Comparison of ENCODE assay signal across 9 cellular contexts in the genomic region with DNA sequence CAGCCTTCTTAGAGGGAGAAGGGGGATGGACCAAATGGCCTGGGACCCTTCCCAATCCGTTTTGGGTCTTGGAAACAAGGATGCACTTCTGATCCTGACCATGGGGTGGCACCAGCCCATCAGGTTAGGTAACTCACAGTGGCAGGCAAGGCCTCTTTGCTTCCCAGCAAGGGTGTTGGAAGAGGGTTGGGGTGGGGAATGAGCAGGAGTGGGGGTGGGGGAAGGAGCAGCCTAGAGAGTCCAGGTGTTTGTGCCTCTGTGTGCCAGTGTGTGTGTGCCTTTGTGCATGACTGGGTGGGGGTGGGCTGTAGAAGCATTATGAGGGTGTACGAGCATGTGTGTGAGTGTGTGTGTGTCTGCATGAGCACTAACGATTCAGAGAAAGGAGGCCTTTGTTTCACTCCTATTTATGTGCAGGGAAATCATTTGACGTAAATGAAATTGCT.
DNase-seq lines count a peak whose midpoint lies in the region; ATAC-seq and TF ChIP-seq lines count a peak whose summit lies in the region.
"Had no signal": no experiment of that assay in that cellular context is flagged by ENCODE, and none has a peak within 500 bp of the region (broad histone marks: within the 10 kb centered on the region; RNA-seq: fewer than 3 reads in every experiment).

No MANE protein-coding gene starts in this region.

- TF ChIP-seq EP300 in ovary (IDR thresholded peaks at IDR 0.05), result no peak

- H2AFZ ChIP-seq in IMR-90 (replicated peaks; ENCODE audit: low read length, poor library complexity), result no peak overlapping the region

- H3K79me1 ChIP-seq in IMR-90 (ENCODE audit: low read depth in 1 of 2, low read length in 2 of 2), result no peaks in the 10 kb centered on the region

- in situ Hi-C loops in IMR-90 (cut with MboI; ENCODE audit: low sequenced_read_pairs), result no loop called here

- H3K14ac ChIP-seq in IMR-90 (replicated peaks; ENCODE audit: low read depth, low read length), result no peak overlapping the region

- 0% methylated on average over 1 of the region's 4 CpGs; no CpG with 5 or more reads in 1 of the 2 experiments for WGBS in IMR-90 (ENCODE audit: extremely low coverage in 2 of 2, insufficient read length in 1 of 2), 2 experiments
- 51 to 56% (median 53%) methylated on average over 4 of the region's 4 CpGs for WGBS in ovary, 3 donors

- H3K27ac Mint-ChIP-seq in activated T-cell treated with anti-CD3 and anti-CD28 coated beads, Interleukin-2, amount 50 U/mL, for 72 hours, result no peak overlapping the region
- H3K27ac Mint-ChIP-seq: stimulated activated naive CD8-positive, alpha-beta T cell treated with anti-CD3 and anti-CD28 coated beads, Interleukin-15, Interleukin-2, amounts not matched to agents 100 ng/mL and 50 ng/mL, for 24 hours had no signal

- no peak overlapping the region for H3K4ac ChIP-seq in IMR-90 (ENCODE audit: low read depth, low read length)

- TF ChIP-seq POLR2A in IMR-90 (IDR thresholded peaks at IDR 0.05; ENCODE audit: low read depth, low read length), result no peak
- TF ChIP-seq POLR2A in ovary (IDR thresholded peaks at IDR 0.05), result no peak

- no peaks in the 10 kb centered on the region for H3K36me3 Mint-ChIP-seq in activated T-cell treated with anti-CD3 and anti-CD28 coated beads, Interleukin-2, amount 50 U/mL, for 72 hours (ENCODE audit: insufficient read depth in 2 of 2)
- no peaks in the 10 kb centered on the region for H3K36me3 Mint-ChIP-seq in activated T-cell treated with anti-CD3 and anti-CD28 coated beads, Interleukin-2, amount 50 U/mL, for 4 hours (ENCODE audit: insufficient read depth)

- peak; percentile 79 for TF ChIP-seq RAD21 in IMR-90 (IDR thresholded peaks at IDR 0.05; ENCODE audit: low read length)

- POLR2A ChIA-PET in IMR-90 (lab: Charles Lee; ENCODE audit: unreplicated experiment), result no interaction called here

- no peak overlapping the region for H3K18ac ChIP-seq in IMR-90 (ENCODE audit: low read depth, low read length)

- H4K20me1 ChIP-seq in IMR-90 (ENCODE audit: insufficient read depth, low read length), result no peaks in the 10 kb centered on the region

- H3K4me3 ChIP-seq in IMR-90 (ENCODE audit: insufficient read depth, low read depth, low read length), result no peak overlapping the region
- H3K4me3 ChIP-seq in ovary, result no peak overlapping the region

- H3K4me3 Mint-ChIP-seq in activated T-cell treated with anti-CD3 and anti-CD28 coated beads, Interleukin-2, amount 50 U/mL, for 72 hours, result no peak overlapping the region
- no peak overlapping the region for H3K4me3 Mint-ChIP-seq in activated T-cell treated with anti-CD3 and anti-CD28 coated beads, Interleukin-2, amount 50 U/mL, for 4 hours
- H3K4me3 Mint-ChIP-seq: stimulated activated naive CD8-positive, alpha-beta T cell treated with anti-CD3 and anti-CD28 coated beads, Interleukin-15, Interleukin-2, amounts not matched to agents 100 ng/mL and 50 ng/mL, for 24 hours had no signal

- H3K27me3 ChIP-seq in IMR-90 (ENCODE audit: control insufficient read depth, insufficient read depth, low read length) (peaks cover 1% of the 10 kb centered on the region; the same call in 1 of the 2 replicates), foreskin keratinocyte (no peaks in the 10 kb centered on the region), ovary (no peaks in the 10 kb centered on the region)

- dilution Hi-C loops in IMR-90 (cut with HindIII; ENCODE audit: low sequenced_read_pairs, unreplicated experiment), result no loop called here

- H3K36me3 ChIP-seq in IMR-90 (ENCODE audit: control insufficient read depth, insufficient read depth, low read length) (no peaks in the 10 kb centered on the region), ovary (no peaks in the 10 kb centered on the region)

- no peak overlapping the region for H3K9ac ChIP-seq in IMR-90 (ENCODE audit: low read depth, low read length)

- H4K5ac ChIP-seq in IMR-90 (ENCODE audit: low read depth, low read length), result no peak overlapping the region

- CTCF ChIA-PET in IMR-90 (lab: Yijun Ruan, JAX), result no interaction called here

- H3K27me3 Mint-ChIP-seq in activated T-cell treated with anti-CD3 and anti-CD28 coated beads, Interleukin-2, amount 50 U/mL, for 72 hours (ENCODE audit: low read depth), result no peaks in the 10 kb centered on the region
- peaks cover 3% of the 10 kb centered on the region for H3K27me3 Mint-ChIP-seq in activated T-cell treated with anti-CD3 and anti-CD28 coated beads, Interleukin-2, amount 50 U/mL, for 4 hours (ENCODE audit: low read depth)

- H2BK5ac ChIP-seq in IMR-90 (ENCODE audit: low read depth, low read length, poor library complexity, severe bottlenecking), result no peak overlapping the region

- H2BK15ac ChIP-seq in IMR-90 (ENCODE audit: low read depth, low read length), result no peak overlapping the region

- no peaks in the 10 kb centered on the region for H3K9me3 Mint-ChIP-seq in activated T-cell treated with anti-CD3 and anti-CD28 coated beads, Interleukin-2, amount 50 U/mL, for 72 hours
- H3K9me3 Mint-ChIP-seq in activated T-cell treated with anti-CD3 and anti-CD28 coated beads, Interleukin-2, amount 50 U/mL, for 4 hours, result no peaks in the 10 kb centered on the region
- H3K9me3 Mint-ChIP-seq: stimulated activated naive CD8-positive, alpha-beta T cell treated with anti-CD3 and anti-CD28 coated beads, Interleukin-15, Interleukin-2, amounts not matched to agents 100 ng/mL and 50 ng/mL, for 24 hours had no signal

- ATAC-seq in activated T-cell treated with anti-CD3 and anti-CD28 coated beads, Interleukin-2, amount 50 U/mL, for 72 hours (replicated peaks in 1 of 2), result no peak
- ATAC-seq in activated T-cell treated with anti-CD3 and anti-CD28 coated beads, Interleukin-2, amount 50 U/mL, for 4 hours, result no peak
- ATAC-seq in IMR-90 (ENCODE audit: low read depth) (peak; percentile 97), foreskin keratinocyte (peak; percentile 58), GM19455 (IDR thresholded peaks at IDR 0.05; ENCODE audit: unreplicated experiment) (no peak)
- ATAC-seq in activated CD4-positive, CD25-positive, alpha-beta regulatory T cell treated with anti-CD3 and anti-CD28 coated beads, Interleukin-2, amount 50 U/mL, for 24 hours, result no peak

- no peak overlapping the region for H3K23ac ChIP-seq in IMR-90 (ENCODE audit: low read depth, low read length)

- DNase-seq in activated T-cell treated with anti-CD3 and anti-CD28 coated beads, Interleukin-2, amount 50 U/mL, for 72 hours, result peak; percentile 9 to 15
- DNase-seq in activated T-cell treated with anti-CD3 and anti-CD28 coated beads, Interleukin-2, amount 50 U/mL, for 4 hours, result no peak
- DNase-seq in IMR-90 (peak; percentile 51), RKO (ENCODE audit: low spot score) (peak; percentile 28), foreskin keratinocyte (no peak), ovary (peak in 4 of 5 donors; percentile 24 to 59 (median 35))

- H3K27ac ChIP-seq in IMR-90 (ENCODE audit: insufficient read depth, low read length), result no peak overlapping the region
- no peak overlapping the region for H3K27ac ChIP-seq in foreskin keratinocyte
- H3K27ac ChIP-seq in ovary, result no peak overlapping the region

- BruUV-seq in IMR-90 (replicated peaks; lab: Mats Ljungman, UMichigan), result no TSS peak

- no peaks in the 10 kb centered on the region for H3K9me3 ChIP-seq in IMR-90 (ENCODE audit: control insufficient read depth, insufficient read depth, low read length)
- no peaks in the 10 kb centered on the region for H3K9me3 ChIP-seq in ovary

- H2BK120ac ChIP-seq in IMR-90 (ENCODE audit: low read depth, low read length), result no peak overlapping the region

- H2BK20ac ChIP-seq in IMR-90 (ENCODE audit: low read depth, low read length), result no peak overlapping the region

- no peak overlapping the region for H3K56ac ChIP-seq in IMR-90 (ENCODE audit: extremely low read depth, insufficient read depth, low read length)

- H3K4me1 ChIP-seq in IMR-90 (ENCODE audit: control insufficient read depth, insufficient read depth, low read length), result no peaks in the 10 kb centered on the region
- no peaks in the 10 kb centered on the region for H3K4me1 ChIP-seq in foreskin keratinocyte
- H3K4me1 ChIP-seq in ovary (ENCODE audit: insufficient read depth), result no peaks in the 10 kb centered on the region

- intact Hi-C loops in IMR-90 (cut with micrococcal nuclease) (loop anchor here (1.0 to 10.0 kb wide), 5 partner anchors 307 to 1457 kb away; no protein-coding TSS in a partner anchor), ovary (cut with DNase I) (loop anchor here in 1 of 4 donors (10.0 kb wide), 1 partner anchor 1287 kb away; no protein-coding TSS in a partner anchor)

- no peak overlapping the region for H4K91ac ChIP-seq in IMR-90 (ENCODE audit: insufficient read depth, low read depth, low read length)

- H2AK5ac ChIP-seq in IMR-90 (ENCODE audit: low read depth, low read length), result no peak overlapping the region

- no peaks in the 10 kb centered on the region for H3K4me1 Mint-ChIP-seq in activated T-cell treated with anti-CD3 and anti-CD28 coated beads, Interleukin-2, amount 50 U/mL, for 72 hours (ENCODE audit: low read depth)
- no peaks in the 10 kb centered on the region for H3K4me1 Mint-ChIP-seq in activated T-cell treated with anti-CD3 and anti-CD28 coated beads, Interleukin-2, amount 50 U/mL, for 4 hours (ENCODE audit: low read depth)

- TF ChIP-seq CTCF in IMR-90 (conservative IDR thresholded peaks at IDR 0.05; ENCODE audit: low read depth, low read length) (peak; percentile 71), foreskin keratinocyte (conservative IDR thresholded peaks at IDR 0.05) (peak; percentile 46), ovary (IDR thresholded peaks at IDR 0.05) (no peak)

- no peak overlapping the region for H3K4me2 ChIP-seq in IMR-90 (ENCODE audit: low read depth, low read length)

- no peak overlapping the region for H2AK9ac ChIP-seq in IMR-90 (replicated peaks; ENCODE audit: low read depth, low read length, poor library complexity)

- H3K9me1 ChIP-seq in IMR-90 (ENCODE audit: insufficient read depth, low read length), result no peaks in the 10 kb centered on the region

- no peak overlapping the region for H4K8ac ChIP-seq in IMR-90 (ENCODE audit: low read depth in 2 of 2, low read length in 2 of 2)

TF ChIP-seq in IMR-90, 13 proteins besides CTCF, POLR2A, EP300 and RAD21:
- TF ChIP-seq SMC3 (IDR thresholded peaks at IDR 0.05; ENCODE audit: low read depth, low read length) (peak; percentile 61), FOS (IDR thresholded peaks at IDR 0.05; ENCODE audit: low read depth, low read length) (no peak)

Comparison
In these comparisons a context has a peak if more than half of its experiments do, and no peak if none do; other contexts are left out.
1. DNase-seq: peak in activated T-cell treated with anti-CD3 and anti-CD28 coated beads, Interleukin-2, amount 50 U/mL, for 72 hours (2 of 2), IMR-90 (single experiment), RKO (single experiment) and ovary (4 of 5); none in activated T-cell treated with anti-CD3 and anti-CD28 coated beads, Interleukin-2, amount 50 U/mL, for 4 hours (single experiment) and foreskin keratinocyte (0 of 2).
2. ATAC-seq: peak in IMR-90 (single experiment) and foreskin keratinocyte (single experiment); none in activated T-cell treated with anti-CD3 and anti-CD28 coated beads, Interleukin-2, amount 50 U/mL, for 72 hours (0 of 2), activated T-cell treated with anti-CD3 and anti-CD28 coated beads, Interleukin-2, amount 50 U/mL, for 4 hours (0 of 2), GM19455 (single experiment) and activated CD4-positive, CD25-positive, alpha-beta regulatory T cell treated with anti-CD3 and anti-CD28 coated beads, Interleukin-2, amount 50 U/mL, for 24 hours (0 of 2).
3. CTCF ChIP-seq: peak in IMR-90 (single experiment) and foreskin keratinocyte (single experiment); none in ovary (0 of 3).